8 cellular contexts compared by ENCODE assay signal in the genomic region with DNA sequence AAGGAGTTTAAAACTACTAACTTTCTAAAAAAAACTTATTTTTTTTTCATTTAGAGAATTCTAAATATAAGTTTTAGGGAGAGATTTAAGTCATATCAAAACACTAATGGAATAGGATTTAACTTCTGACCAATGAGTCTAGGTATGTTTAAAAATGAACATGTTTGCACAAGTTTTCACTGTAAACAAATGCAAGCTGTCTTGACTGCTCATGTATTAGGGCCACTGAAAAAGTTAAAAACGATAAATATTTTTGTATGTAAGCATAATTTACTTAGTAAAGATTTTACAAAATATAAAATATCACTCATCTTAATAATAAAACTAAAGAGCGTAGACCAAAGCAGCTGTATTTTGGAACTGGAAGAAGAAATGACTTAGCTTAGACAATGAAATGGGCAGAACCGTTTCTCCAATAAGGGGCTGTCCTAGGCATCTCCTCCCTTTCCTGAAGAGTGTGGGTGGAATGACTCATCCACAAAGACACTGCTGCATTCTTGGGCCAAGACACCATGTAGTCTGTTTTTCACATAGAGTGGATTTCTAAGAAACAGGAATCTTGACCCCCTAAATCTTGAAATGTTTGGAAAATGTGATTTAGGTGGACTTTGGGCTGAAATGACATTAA.
DNase-seq lines count a peak whose midpoint lies in the region; ATAC-seq and TF ChIP-seq lines count a peak whose summit lies in the region.

No MANE protein-coding gene starts in this region.

- no peaks in the 10 kb centered on the region for H3F3A ChIP-seq in GM23248 (ENCODE audit: insufficient read depth)

- H3K4me1 ChIP-seq in GM23248 (ENCODE audit: insufficient read depth) (peaks cover 10% of the 10 kb centered on the region), gastroesophageal sphincter (peaks cover 6 to 24% (median 9%) of the 10 kb centered on the region in 3 donors), sigmoid colon (peaks cover 0 to 28% (median 21%) of the 10 kb centered on the region in 4 donors)

- H3K27me3 ChIP-seq in GM23248 (replicated peaks; ENCODE audit: insufficient read depth) (no peaks in the 10 kb centered on the region), gastroesophageal sphincter (no peaks in the 10 kb centered on the region), sigmoid colon (no peaks in the 10 kb centered on the region)

- TF ChIP-seq POLR2A in gastroesophageal sphincter (IDR thresholded peaks at IDR 0.05) (no peak), sigmoid colon (IDR thresholded peaks at IDR 0.05) (no peak)

- peak overlapping the region; percentile 83 for H3K4me2 ChIP-seq in GM23248 (ENCODE audit: unreplicated experiment)

- no peak overlapping the region for H2AFZ ChIP-seq in GM23248

- WGBS in GM23248 (ENCODE audit: low coverage in 1 of 2, low lambda C conversion rate in 2 of 2, missing lambda C conversion rate in 2 of 2), 2 experiments = 0 to 2% methylated on average over 3 of the region's 3 CpGs
- WGBS in gastroesophageal sphincter (ENCODE audit: low coverage in 1 of 2), 2 donors = 35 to 48% methylated on average over 3 of the region's 3 CpGs
- WGBS in sigmoid colon, 2 donors = 72 to 76% methylated on average over 3 of the region's 3 CpGs

- 0 out of 2 replicates have a peak overlapping the region, but pooled peaks have one; percentile 22 for H3K4me3 ChIP-seq in GM23248
- H3K4me3 ChIP-seq in gastroesophageal sphincter = no peak overlapping the region
- no peak overlapping the region for H3K4me3 ChIP-seq in sigmoid colon

- H3K9me2 ChIP-seq in GM23248 (ENCODE audit: insufficient read depth) = no peaks in the 10 kb centered on the region

- H3K9me3 ChIP-seq in GM23248 (ENCODE audit: low read depth) (no peaks in the 10 kb centered on the region), gastroesophageal sphincter (no peaks in the 10 kb centered on the region), sigmoid colon (no peaks in the 10 kb centered on the region)

- no peak for TF ChIP-seq EP300 in gastroesophageal sphincter (IDR thresholded peaks at IDR 0.05)
- no peak for TF ChIP-seq EP300 in sigmoid colon (IDR thresholded peaks at IDR 0.05)

- H3K36me3 ChIP-seq in GM23248 (ENCODE audit: low read depth) (no peaks in the 10 kb centered on the region), gastroesophageal sphincter (no peaks in the 10 kb centered on the region), sigmoid colon (no peaks in the 10 kb centered on the region)

- peak; percentile 85 for DNase-seq in GM23248
- DNase-seq in SW480 (ENCODE audit: low spot score) = peak; percentile 4
- DNase-seq in sigmoid colon = peak; percentile 75
- no peak for DNase-seq in stimulated activated CD4-positive, alpha-beta T cell treated with anti-CD3 and anti-CD28 coated beads, Interleukin-12 subunit alpha, Interleukin-12 subunit beta, amount 100 ng/mL, for 4 hours
- DNase-seq in T-helper 1 cell = no peak
- DNase-seq in NCI-H1092 treated with DMSO at 0.1 percent for 48 hours (lab: John Stamatoyannopoulos, UW) = no peak
- no peak for DNase-seq in GM13977 (ENCODE audit: low spot score)

- intact Hi-C loops in sigmoid colon (cut with DNase I) = no loop called here

- no peaks in the 10 kb centered on the region for H4K20me1 ChIP-seq in GM23248 (ENCODE audit: insufficient read depth)

- ATAC-seq in gastroesophageal sphincter = peak; percentile 90

- H3K9ac ChIP-seq in GM23248 = no peak overlapping the region

- H3K27ac ChIP-seq in GM23248 (peak overlapping the region; percentile 33; the same call in 1 of the 2 replicates), gastroesophageal sphincter (peak overlapping the region in 3 of 4 donors; percentile 16 to 70 (median 57)), sigmoid colon (peak overlapping the region; percentile 50 to 69 (median 56))

- in situ Hi-C loops in GM23248 (cut with MboI) (no loop called here), GM13977 (cut with MboI; ENCODE audit: low pct_unique_long_range_greater_than_20kb, low sequenced_read_pairs, unreplicated experiment) (no loop called here)

- no peak for TF ChIP-seq CTCF in gastroesophageal sphincter (IDR thresholded peaks at IDR 0.05)
- no peak for TF ChIP-seq CTCF in sigmoid colon (IDR thresholded peaks at IDR 0.05)
- TF ChIP-seq CTCF in GM13977 (IDR thresholded peaks at IDR 0.05; ENCODE audit: extremely low read depth, insufficient read depth, missing control alignments) = no peak

- no peaks in the 10 kb centered on the region for H3K79me2 ChIP-seq in GM23248 (ENCODE audit: insufficient read depth)

Comparison
In these comparisons a context has a peak if more than half of its experiments do, and no peak if none do; other contexts are left out.
1. DNase-seq: peak in GM23248 (single experiment), SW480 (single experiment) and sigmoid colon (single experiment); none in stimulated activated CD4-positive, alpha-beta T cell treated with anti-CD3 and anti-CD28 coated beads, Interleukin-12 subunit alpha, Interleukin-12 subunit beta, amount 100 ng/mL, for 4 hours (single experiment), T-helper 1 cell (0 of 5), NCI-H1092 treated with DMSO at 0.1 percent for 48 hours (single experiment) and GM13977 (single experiment).
2. Peak in every context shown above with its lines, with median percentiles within 50 percentile points of each other: H3K27ac ChIP-seq.